ENCODE assay signal across 19 cellular contexts in the genomic region with DNA sequence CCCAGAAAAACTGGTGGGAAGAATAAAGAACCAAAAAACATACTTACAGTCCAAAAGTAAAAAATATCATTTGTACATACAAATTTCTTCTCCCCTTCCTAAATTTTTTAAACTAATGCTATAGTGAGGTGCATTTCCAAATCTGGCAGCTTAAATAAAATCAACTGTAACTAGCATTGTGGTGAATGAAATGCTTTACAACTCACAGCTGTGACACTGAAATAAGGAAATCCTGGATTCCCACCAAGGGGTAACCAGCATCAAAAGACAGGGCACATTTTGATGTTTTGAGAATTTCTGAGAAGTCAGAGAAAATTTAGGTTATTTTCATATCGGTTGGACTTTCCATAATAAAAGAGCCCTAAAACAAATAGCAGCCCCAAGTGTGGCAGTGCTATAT.
"Had no signal": no experiment of that assay in that cellular context is flagged by ENCODE, and none has a peak within 500 bp of the region (broad histone marks: within the 10 kb centered on the region; RNA-seq: fewer than 3 reads in every experiment).

No MANE protein-coding gene starts in this region.

- H3K4me1 ChIP-seq: left lung, SJSA1, thyroid gland, uterus had no signal

- H3K9me3 ChIP-seq: gastrocnemius medialis, SJSA1, thyroid gland, uterus had no signal

- H3K27me3 ChIP-seq: gastrocnemius medialis, left lung, SJSA1, thyroid gland, uterus had no signal

- ATAC-seq: gastrocnemius medialis, left lung had no signal

- H3K27me3 Mint-ChIP-seq: brain had no signal

- H3K27ac ChIP-seq: epithelial cell of prostate, gastrocnemius medialis, left lung, SJSA1, thyroid gland, uterus had no signal

- H3K4me3 ChIP-seq: gastrocnemius medialis, left lung, SJSA1, thyroid gland, uterus had no signal

- DNase-seq: activated CD4-positive, alpha-beta memory T cell treated with anti-CD3 and anti-CD28 coated beads, Interleukin-2, amount 10 ng/mL, durations not matched to agents 7 days and 5 days; activated CD4-positive, CD25-positive, alpha-beta regulatory T cell; activated CD8-positive, alpha-beta memory T cell treated with anti-CD3 and anti-CD28 coated beads, Interleukin-2, amount 50 U/mL, for 48 hours; activated effector memory CD4-positive, alpha-beta T cell treated with anti-CD3 and anti-CD28 coated beads, Interleukin-2, amount 50 U/mL, for 16 hours; amygdala; cortex of kidney; effector CD8-positive, alpha-beta T cell; gastrocnemius medialis; left lung; nephron progenitor cell; stimulated activated CD4-positive, alpha-beta T cell treated with anti-CD3 and anti-CD28 coated beads, Interleukin-2, amount 100 ng/mL, for 48 hours; stimulated activated CD8-positive, alpha-beta memory T cell treated with anti-CD3 and anti-CD28 coated beads, Interleukin-4, amount 100 ng/mL, for 48 hours; T-helper 1 cell; thyroid gland; uterus had no signal

- H3K27ac Mint-ChIP-seq: activated CD4-positive, alpha-beta memory T cell treated with anti-CD3 and anti-CD28 coated beads, Interleukin-2, amount 10 ng/mL, durations not matched to agents 7 days and 5 days; brain; nephron progenitor cell had no signal

- H3K9me3 Mint-ChIP-seq: central memory CD8-positive, alpha-beta T cell had no signal

- H3K36me3 ChIP-seq: gastrocnemius medialis, left lung, SJSA1, thyroid gland, uterus had no signal

- H3K4me3 Mint-ChIP-seq: activated CD4-positive, alpha-beta memory T cell treated with anti-CD3 and anti-CD28 coated beads, Interleukin-2, amount 10 ng/mL, durations not matched to agents 7 days and 5 days; brain; central memory CD8-positive, alpha-beta T cell; nephron progenitor cell had no signal
